In genomic region chr11:45102361-45102809, GRCh38 we compare ENCODE assay signal across 12 cellular contexts. TPM values are rescaled to one million over a fixed set of nuclear protein-coding genes. Genes with fewer than 3 reads are reported as not detected.
DNase-seq lines count a peak whose midpoint lies in the region; TF ChIP-seq lines count a peak whose summit lies in the region.
"Had no signal": no experiment of that assay in that cellular context is flagged by ENCODE, and none has a peak within 500 bp of the region (broad histone marks: within the 10 kb centered on the region; RNA-seq: fewer than 3 reads in every experiment).

No MANE protein-coding gene starts in this region.

- peak overlapping the region in 1 of 2 donors; percentile 39 for H3K9ac ChIP-seq in colonic mucosa (ENCODE audit: low read depth in 2 of 2, low read length in 2 of 2)

- WGBS in spleen, 5 donors = 37 to 53% (median 42%) methylated on average over 8 of the region's 8 CpGs

- peak overlapping the region; percentile 68 for H3K4me3 ChIP-seq in NB4 (ENCODE audit: low read depth, low read length)
- H3K4me3 ChIP-seq in colonic mucosa = no peak overlapping the region
- H3K4me3 ChIP-seq in spleen = peak overlapping the region in 1 of 8 donors; percentile 54
- H3K4me3 ChIP-seq: upper lobe of left lung had no signal

- no peak overlapping the region for H3K27ac Mint-ChIP-seq in activated CD4-positive, alpha-beta T cell treated with anti-CD3 and anti-CD28 coated beads, Interleukin-2, amount 10 ng/mL, durations not matched to agents 24 days and 14 days
- H3K27ac Mint-ChIP-seq in mesothelial cell of epicardium = no peak overlapping the region

- peak; percentile 45 for TF ChIP-seq POLR2A in NB4 (IDR thresholded peaks at IDR 0.05; ENCODE audit: extremely low read depth, insufficient read length)
- no peak for TF ChIP-seq POLR2A in spleen (IDR thresholded peaks at IDR 0.05)

- no peaks in the 10 kb centered on the region for H3K4me1 ChIP-seq in colonic mucosa
- peaks cover 8 to 24% (median 22%) of the 10 kb centered on the region in 6 donors for H3K4me1 ChIP-seq in spleen

- peaks cover 18% of the 10 kb centered on the region for H3K27me3 Mint-ChIP-seq in activated CD4-positive, alpha-beta T cell treated with anti-CD3 and anti-CD28 coated beads, Interleukin-2, amount 10 ng/mL, durations not matched to agents 24 days and 14 days
- H3K27me3 Mint-ChIP-seq in mesothelial cell of epicardium (ENCODE audit: low read depth) = peaks cover 47% of the 10 kb centered on the region

- H3K9me3 ChIP-seq in colonic mucosa (no peaks in the 10 kb centered on the region), spleen (no peaks in the 10 kb centered on the region)
- H3K9me3 ChIP-seq: SJSA1, upper lobe of left lung had no signal

- H3K36me3 ChIP-seq in colonic mucosa (no peaks in the 10 kb centered on the region), spleen (no peaks in the 10 kb centered on the region)
- H3K36me3 ChIP-seq: SJSA1, upper lobe of left lung had no signal

- H3K9me3 Mint-ChIP-seq in activated CD4-positive, alpha-beta T cell treated with anti-CD3 and anti-CD28 coated beads, Interleukin-2, amount 10 ng/mL, durations not matched to agents 24 days and 14 days = no peaks in the 10 kb centered on the region
- H3K9me3 Mint-ChIP-seq in mesothelial cell of epicardium = no peaks in the 10 kb centered on the region
- H3K9me3 Mint-ChIP-seq: activated naive CD4-positive, alpha-beta T cell treated with anti-CD3 and anti-CD28 coated beads, Interleukin-2, amount 10 ng/mL, durations not matched to agents 7 days and 5 days had no signal

- peak overlapping the region; percentile 76 for H3K4me3 Mint-ChIP-seq in activated CD4-positive, alpha-beta T cell treated with anti-CD3 and anti-CD28 coated beads, Interleukin-2, amount 10 ng/mL, durations not matched to agents 24 days and 14 days
- no peak overlapping the region for H3K4me3 Mint-ChIP-seq in mesothelial cell of epicardium

- peak; percentile 60 for DNase-seq in activated CD4-positive, alpha-beta T cell treated with anti-CD3 and anti-CD28 coated beads, Interleukin-2, amount 10 ng/mL, durations not matched to agents 24 days and 14 days
- no peak for DNase-seq in activated CD4-positive, alpha-beta T cell treated with anti-CD3 and anti-CD28 coated beads for 4 hours
- DNase-seq in NB4 (ENCODE audit: low read depth) = peak; percentile 91
- no peak for DNase-seq in colonic mucosa
- DNase-seq in spleen = no peak
- DNase-seq in posterior cingulate gyrus = no peak
- no peak for DNase-seq in mesothelial cell of epicardium (ENCODE audit: low spot score in 2 of 2, unreplicated experiment in 2 of 2)
- DNase-seq in stimulated activated CD4-positive, alpha-beta T cell treated with anti-CD3 and anti-CD28 coated beads, Interleukin-1b, Interleukin-23, amount 100 ng/mL, for 48 hours = no peak
- DNase-seq: NCI-H1417 treated with DMSO at 0.1 percent for 48 hours had no signal

- H3K27me3 ChIP-seq in colonic mucosa = no peaks in the 10 kb centered on the region
- peaks cover 0 to 24% (median 0%) of the 10 kb centered on the region in 7 donors for H3K27me3 ChIP-seq in spleen (replicated peaks in 1 of 7)

- H3K36me3 Mint-ChIP-seq in activated CD4-positive, alpha-beta T cell treated with anti-CD3 and anti-CD28 coated beads, Interleukin-2, amount 10 ng/mL, durations not matched to agents 24 days and 14 days (ENCODE audit: low read depth) = no peaks in the 10 kb centered on the region
- no peaks in the 10 kb centered on the region for H3K36me3 Mint-ChIP-seq in mesothelial cell of epicardium
- H3K36me3 Mint-ChIP-seq: activated naive CD4-positive, alpha-beta T cell treated with anti-CD3 and anti-CD28 coated beads, Interleukin-2, amount 10 ng/mL, durations not matched to agents 7 days and 5 days had no signal

- peak; percentile 12 for TF ChIP-seq CTCF in NB4 (IDR thresholded peaks at IDR 0.05; ENCODE audit: low read depth, low read length)
- no peak for TF ChIP-seq CTCF in colonic mucosa (IDR thresholded peaks at IDR 0.05)
- TF ChIP-seq CTCF in spleen (IDR thresholded peaks at IDR 0.05 in 8 of 11, conservative IDR thresholded peaks at IDR 0.05 in 3 of 11) = no peak
- TF ChIP-seq CTCF in mesothelial cell of epicardium (IDR thresholded peaks at IDR 0.05; ENCODE audit: unreplicated experiment) = no peak

- H3K4me1 Mint-ChIP-seq in activated CD4-positive, alpha-beta T cell treated with anti-CD3 and anti-CD28 coated beads, Interleukin-2, amount 10 ng/mL, durations not matched to agents 24 days and 14 days = peaks cover 17% of the 10 kb centered on the region
- no peaks in the 10 kb centered on the region for H3K4me1 Mint-ChIP-seq in mesothelial cell of epicardium

- intact Hi-C loops in activated CD4-positive, alpha-beta T cell treated with anti-CD3 and anti-CD28 coated beads, Interleukin-2, amount 10 ng/mL, durations not matched to agents 24 days and 14 days (cut with micrococcal nuclease) = no loop called here
- intact Hi-C loops in colonic mucosa (cut with DNase I) (loop anchor here (2.0 kb wide), 1 partner anchor 166 kb away; no protein-coding TSS in a partner anchor), spleen (cut with DNase I; ENCODE audit: low total_unique reads) (loop anchor here (5.0 kb wide), 1 partner anchor 165 kb away; no protein-coding TSS in a partner anchor), posterior cingulate gyrus (cut with DNase I) (loop anchor here (2.0 to 10.0 kb wide), 3 partner anchors 176 to 672 kb away; no protein-coding TSS in a partner anchor)

- peak overlapping the region; percentile 28 for H3K27ac ChIP-seq in colonic mucosa
- H3K27ac ChIP-seq in spleen = peak overlapping the region in 5 of 8 donors; percentile 47 to 78 (median 57)

RNA-seq across cellular contexts. Expression of gene PRDM11, which starts 44.1 kb away (rescaled TPM):
- 1.4 and 1.9 TPM in 2 replicates for total RNA-seq in activated CD4-positive, alpha-beta T cell treated with anti-CD3 and anti-CD28 coated beads, Interleukin-2, amount 10 ng/mL, durations not matched to agents 24 days and 14 days
- total RNA-seq in colonic mucosa (1 to 10 TPM; 4.1 to 8.3 TPM), spleen (10 to 100 TPM in 6 of 7 donors, 1 to 10 TPM in 1; 8.0 to 24.3 (median 19.5) TPM), mesothelial cell of epicardium (56.9 to 60.9 TPM (median 60.2 TPM) in 3 replicates)
- 1 to 10 TPM; 1.7 to 4.3 (median 1.9) TPM for polyA plus RNA-seq in spleen

Comparison
In these comparisons a context has a peak if more than half of its experiments do, and no peak if none do; other contexts are left out.
1. DNase-seq: peak in activated CD4-positive, alpha-beta T cell treated with anti-CD3 and anti-CD28 coated beads, Interleukin-2, amount 10 ng/mL, durations not matched to agents 24 days and 14 days (single experiment) and NB4 (single experiment); none in activated CD4-positive, alpha-beta T cell treated with anti-CD3 and anti-CD28 coated beads for 4 hours (0 of 2), colonic mucosa (single experiment), spleen (single experiment), posterior cingulate gyrus (0 of 10), mesothelial cell of epicardium (0 of 2) and stimulated activated CD4-positive, alpha-beta T cell treated with anti-CD3 and anti-CD28 coated beads, Interleukin-1b, Interleukin-23, amount 100 ng/mL, for 48 hours (single experiment).